In the genomic region with DNA sequence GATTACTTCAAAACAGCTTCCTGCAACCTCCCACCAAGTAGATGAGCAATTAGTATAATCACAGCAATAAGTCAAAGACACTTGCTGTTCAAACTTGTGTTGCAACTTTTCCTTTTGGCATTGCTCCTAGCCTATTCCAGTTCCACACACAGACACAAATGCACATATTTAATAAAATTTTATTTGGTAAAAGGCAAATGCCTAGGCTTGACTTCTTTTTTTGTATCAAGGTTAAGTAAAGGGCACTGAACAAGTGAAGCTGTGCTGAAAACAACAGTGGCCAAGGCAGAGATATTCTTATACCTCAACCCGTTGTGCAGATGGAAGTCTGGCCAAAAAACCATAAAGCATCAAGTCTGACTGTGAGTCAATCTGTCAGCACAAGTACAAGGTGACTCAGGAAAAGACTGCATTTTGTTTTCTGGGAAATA, we compare ENCODE assay signal across 15 cellular contexts.
DNase-seq lines count a peak whose midpoint lies in the region; ATAC-seq and TF ChIP-seq lines count a peak whose summit lies in the region.
"Had no signal": no experiment of that assay in that cellular context is flagged by ENCODE, and none has a peak within 500 bp of the region (broad histone marks: within the 10 kb centered on the region; RNA-seq: fewer than 3 reads in every experiment).

No MANE protein-coding gene starts in this region.

- no peak for ATAC-seq in left ventricle myocardium superior
- no peak for ATAC-seq in GM18868 (IDR thresholded peaks at IDR 0.05; ENCODE audit: unreplicated experiment)
- ATAC-seq: gastrocnemius medialis, upper lobe of right lung had no signal

- no peak for TF ChIP-seq CTCF in left ventricle myocardium inferior (IDR thresholded peaks at IDR 0.05; ENCODE audit: borderline replicate concordance)
- no peak for TF ChIP-seq CTCF in foreskin fibroblast (IDR thresholded peaks at IDR 0.05; ENCODE audit: low read depth, low read length)

- peak overlapping the region; percentile 13 for H3K9ac ChIP-seq in adipocyte (ENCODE audit: low read length)

- H3K9me3 ChIP-seq in left ventricle myocardium inferior (replicated peaks) (no peaks in the 10 kb centered on the region), adipocyte (ENCODE audit: control insufficient read depth, low read length) (no peaks in the 10 kb centered on the region)
- H3K9me3 ChIP-seq: gastrocnemius medialis, spleen, upper lobe of right lung had no signal

- H3K4me3 ChIP-seq in left ventricle myocardium inferior = peak overlapping the region; percentile 3
- no peak overlapping the region for H3K4me3 ChIP-seq in adipocyte (ENCODE audit: low read length)
- H3K4me3 ChIP-seq in foreskin fibroblast (ENCODE audit: low read depth in 1 of 2, low read length in 2 of 2) = no peak overlapping the region
- H3K4me3 ChIP-seq: gastrocnemius medialis, spleen, upper lobe of right lung had no signal

- H3K36me3 ChIP-seq in left ventricle myocardium inferior (no peaks in the 10 kb centered on the region), adipocyte (ENCODE audit: control insufficient read depth, insufficient read depth, low read length, severe bottlenecking) (no peaks in the 10 kb centered on the region)
- H3K36me3 ChIP-seq: gastrocnemius medialis, spleen, upper lobe of right lung had no signal

- H3K27ac ChIP-seq in left ventricle myocardium inferior (replicated peaks) = peak overlapping the region; percentile 92
- H3K27ac ChIP-seq: gastrocnemius medialis, upper lobe of right lung had no signal

- H3K27me3 ChIP-seq in left ventricle myocardium inferior (ENCODE audit: low read depth) (no peaks in the 10 kb centered on the region), adipocyte (replicated peaks; ENCODE audit: control insufficient read depth, insufficient read depth, low read length) (no peaks in the 10 kb centered on the region)
- H3K27me3 ChIP-seq: gastrocnemius medialis, spleen, upper lobe of right lung had no signal

- H3K4me1 ChIP-seq in left ventricle myocardium inferior (peaks cover 43% of the 10 kb centered on the region), adipocyte (ENCODE audit: control insufficient read depth, insufficient read depth, low read length) (peaks cover 46% of the 10 kb centered on the region)

- DNase-seq in left ventricle myocardium inferior = no peak
- DNase-seq in left ventricle myocardium superior = no peak
- DNase-seq in adipocyte (ENCODE audit: low read depth) = peak; percentile 49
- peak; percentile 74 to 76 for DNase-seq in foreskin fibroblast
- DNase-seq in activated CD4-positive, alpha-beta T cell treated with anti-CD3 and anti-CD28 coated beads for 1 hour = no peak
- DNase-seq in SW 1271 (lab: John Stamatoyannopoulos, UW) = no peak
- DNase-seq in activated CD4-positive, CD25-positive, alpha-beta regulatory T cell (lab: John Stamatoyannopoulos, UW) = no peak
- DNase-seq: activated CD4-positive, alpha-beta T cell treated with anti-CD3 and anti-CD28 coated beads for 48 hours; gastrocnemius medialis; left colon; NCI-H1694; nephron progenitor cell; spleen; upper lobe of right lung had no signal

- intact Hi-C loops in left ventricle myocardium inferior (cut with micrococcal nuclease) (no loop called here), left ventricle myocardium superior (cut with micrococcal nuclease) (no loop called here)

Comparison
In these comparisons a context has a peak if more than half of its experiments do, and no peak if none do; other contexts are left out.
1. DNase-seq: peak in adipocyte (single experiment) and foreskin fibroblast (2 of 2); none in left ventricle myocardium inferior (single experiment), left ventricle myocardium superior (single experiment), activated CD4-positive, alpha-beta T cell treated with anti-CD3 and anti-CD28 coated beads for 1 hour (single experiment), SW 1271 (0 of 2) and activated CD4-positive, CD25-positive, alpha-beta regulatory T cell (0 of 4).